19 cellular contexts compared by ENCODE assay signal in genomic region chr3:18439281-18439680, GRCh38. TPM values are rescaled to one million over a fixed set of nuclear protein-coding genes. Genes with fewer than 3 reads are reported as not detected.
DNase-seq lines count a peak whose midpoint lies in the region; ATAC-seq, FAIRE-seq and TF ChIP-seq lines count a peak whose summit lies in the region.
"Had no signal": no experiment of that assay in that cellular context is flagged by ENCODE, and none has a peak within 500 bp of the region (broad histone marks: within the 10 kb centered on the region; RNA-seq: fewer than 3 reads in every experiment).

No MANE protein-coding gene starts in this region.

- FAIRE-seq in RCC 7860 (lab: Jason Lieb, UNC), result no peak

- H3K4me1 Mint-ChIP-seq in activated naive CD4-positive, alpha-beta T cell treated with anti-CD3 and anti-CD28 coated beads, Interleukin-2, amount 50 U/mL, for 24 hours, result peaks cover 61% of the 10 kb centered on the region
- peaks cover 57 to 65% (median 63%) of the 10 kb centered on the region in 3 donors for H3K4me1 Mint-ChIP-seq in T-cell
- H3K4me1 Mint-ChIP-seq in central memory CD8-positive, alpha-beta T cell, result peaks cover 59% of the 10 kb centered on the region
- H3K4me1 Mint-ChIP-seq: nephron had no signal

- H3K27ac Mint-ChIP-seq in activated naive CD4-positive, alpha-beta T cell treated with anti-CD3 and anti-CD28 coated beads, Interleukin-2, amount 50 U/mL, for 24 hours, result peak overlapping the region; percentile 94
- H3K27ac Mint-ChIP-seq in T-cell, result peak overlapping the region; percentile 88 to 89
- peak overlapping the region; percentile 44 for H3K27ac Mint-ChIP-seq in central memory CD8-positive, alpha-beta T cell (ENCODE audit: low read depth)
- H3K27ac Mint-ChIP-seq: nephron had no signal

- CTCF ChIA-PET in T-cell (lab: Charles Lee), result no interaction called here

- no peak overlapping the region for H3K4me3 ChIP-seq in esophagus muscularis mucosa
- H3K4me3 ChIP-seq: sigmoid colon, transverse colon had no signal

- DNase-seq in activated naive CD4-positive, alpha-beta T cell treated with Interleukin-2 at 50 U/mL for 16 hours, result no peak
- no peak for DNase-seq in T-cell
- DNase-seq in central memory CD8-positive, alpha-beta T cell (ENCODE audit: low spot score in 2 of 2), result no peak
- DNase-seq in esophagus muscularis mucosa (ENCODE audit: extremely low spot score), result no peak
- DNase-seq in stimulated activated CD4-positive, alpha-beta T cell treated with anti-CD3 and anti-CD28 coated beads, Interleukin-4, amount 100 ng/mL, for 24 hours, result no peak
- DNase-seq in RCC 7860 (ENCODE audit: low spot score), result no peak
- DNase-seq: activated gamma-delta T cell, Caco-2, mesenchymal stem cell, NCI-H1694 treated with DMSO at 0.1 percent for 48 hours, NCI-H2227 treated with DMSO at 0.1 percent for 48 hours, NCI-H82, OCI-M1, SHP77, transverse colon had no signal

- peaks cover 0 to 14% (median 5%) of the 10 kb centered on the region in 4 donors for H3K27me3 ChIP-seq in esophagus muscularis mucosa
- H3K27me3 ChIP-seq: sigmoid colon, transverse colon had no signal

- TF ChIP-seq EP300 in esophagus muscularis mucosa (IDR thresholded peaks at IDR 0.05), result no peak

- 72% methylated on average over 1 of the region's 1 CpG for WGBS in esophagus muscularis mucosa

- no peak overlapping the region for H3K27ac ChIP-seq in esophagus muscularis mucosa (replicated peaks in 1 of 4)
- H3K27ac ChIP-seq: sigmoid colon, transverse colon had no signal

- peaks cover 2% of the 10 kb centered on the region for H3K36me3 Mint-ChIP-seq in activated naive CD4-positive, alpha-beta T cell treated with anti-CD3 and anti-CD28 coated beads, Interleukin-2, amount 50 U/mL, for 24 hours
- H3K36me3 Mint-ChIP-seq in T-cell, result peaks cover 7% of the 10 kb centered on the region
- peaks cover 12% of the 10 kb centered on the region for H3K36me3 Mint-ChIP-seq in central memory CD8-positive, alpha-beta T cell (ENCODE audit: insufficient read depth)
- H3K36me3 Mint-ChIP-seq: stimulated activated memory B cell treated with anti-CD40 and anti-IgM and Interleukin-4, amounts not matched to agents 10 μg/mL and 1 μg/mL and 100 μg/mL, for 72 hours had no signal

- peak overlapping the region; percentile 86 for H3K4me3 Mint-ChIP-seq in activated naive CD4-positive, alpha-beta T cell treated with anti-CD3 and anti-CD28 coated beads, Interleukin-2, amount 50 U/mL, for 24 hours
- H3K4me3 Mint-ChIP-seq in T-cell, result peak overlapping the region; percentile 73 to 82 (median 74)
- no peak overlapping the region for H3K4me3 Mint-ChIP-seq in central memory CD8-positive, alpha-beta T cell
- H3K4me3 Mint-ChIP-seq: nephron had no signal

- POLR2A ChIA-PET in T-cell (lab: Charles Lee), result interaction anchor here in 1 of 2 donors (1.4 kb wide), 1 partner anchor 17 kb away, joined by 9 read pairs; no protein-coding TSS in a partner anchor

- H3K9me3 ChIP-seq in esophagus muscularis mucosa, result no peaks in the 10 kb centered on the region
- H3K9me3 ChIP-seq: Caco-2, sigmoid colon, transverse colon had no signal

- no peak for TF ChIP-seq CTCF in esophagus muscularis mucosa (IDR thresholded peaks at IDR 0.05)

- intact Hi-C loops in esophagus muscularis mucosa (cut with DNase I), result no loop called here

- H3K9me3 Mint-ChIP-seq in activated naive CD4-positive, alpha-beta T cell treated with anti-CD3 and anti-CD28 coated beads, Interleukin-2, amount 50 U/mL, for 24 hours, result no peaks in the 10 kb centered on the region
- H3K9me3 Mint-ChIP-seq in T-cell, result no peaks in the 10 kb centered on the region
- no peaks in the 10 kb centered on the region for H3K9me3 Mint-ChIP-seq in central memory CD8-positive, alpha-beta T cell
- H3K9me3 Mint-ChIP-seq: nephron; stimulated activated memory B cell treated with anti-CD40 and anti-IgM and Interleukin-4, amounts not matched to agents 10 μg/mL and 1 μg/mL and 100 μg/mL, for 72 hours had no signal

- TF ChIP-seq POLR2A in esophagus muscularis mucosa (IDR thresholded peaks at IDR 0.05; ENCODE audit: low read depth), result no peak

- peaks cover 10 to 12% (median 12%) of the 10 kb centered on the region in 4 donors for H3K4me1 ChIP-seq in esophagus muscularis mucosa
- H3K4me1 ChIP-seq: Caco-2 had no signal

- no peaks in the 10 kb centered on the region for H3K36me3 ChIP-seq in esophagus muscularis mucosa
- H3K36me3 ChIP-seq: sigmoid colon, transverse colon had no signal

- H3K27me3 Mint-ChIP-seq in activated naive CD4-positive, alpha-beta T cell treated with anti-CD3 and anti-CD28 coated beads, Interleukin-2, amount 50 U/mL, for 24 hours, result no peaks in the 10 kb centered on the region
- no peaks in the 10 kb centered on the region for H3K27me3 Mint-ChIP-seq in T-cell
- H3K27me3 Mint-ChIP-seq in central memory CD8-positive, alpha-beta T cell, result no peaks in the 10 kb centered on the region

- no peak for ATAC-seq in T-cell (replicated peaks in 1 of 4)
- ATAC-seq in central memory CD8-positive, alpha-beta T cell (replicated peaks; ENCODE audit: extremely low read depth, poor library complexity, severe bottlenecking), result no peak

RNA-seq across cellular contexts. Expression of gene SATB1, which starts 14.1 kb away (rescaled TPM):
- total RNA-seq in T-cell, result 100 to 1,000 TPM; 204 to 417 (median 282) TPM
- total RNA-seq in esophagus muscularis mucosa, result 10 to 100 TPM; 38.1 to 87.4 (median 57.1) TPM

Comparison
In these comparisons a context has a peak if more than half of its experiments do, and no peak if none do; other contexts are left out.
1. H3K27ac Mint-ChIP-seq: peak in every context shown above with its lines; median percentile 94 in activated naive CD4-positive, alpha-beta T cell treated with anti-CD3 and anti-CD28 coated beads, Interleukin-2, amount 50 U/mL, for 24 hours; 88 in T-cell; 44 in central memory CD8-positive, alpha-beta T cell.